ENCODE assay signal across 1 cellular context in the genomic region with DNA sequence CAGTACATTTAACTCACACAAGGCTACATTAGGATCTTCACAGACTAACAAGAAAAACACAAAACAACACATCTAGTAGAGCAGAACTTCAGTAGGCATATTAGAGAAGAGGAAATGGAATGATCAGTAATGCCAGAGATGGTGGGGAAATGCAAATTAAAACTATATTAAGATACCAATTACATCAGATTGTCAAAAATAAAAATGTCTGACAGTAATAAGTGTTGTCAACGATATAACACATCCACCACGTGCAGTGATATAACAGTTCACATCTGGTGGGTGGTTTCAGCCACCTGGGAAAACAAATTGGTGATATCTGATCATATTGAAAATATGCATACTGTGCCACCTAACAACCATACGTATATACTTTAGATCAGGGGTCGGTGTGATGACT.
TF ChIP-seq lines count a peak whose summit lies in the region.

No MANE protein-coding gene starts in this region.

TF ChIP-seq in IMR-90, 13 proteins besides CTCF, POLR2A, EP300 and RAD21:
- TF ChIP-seq, protein P1, sequence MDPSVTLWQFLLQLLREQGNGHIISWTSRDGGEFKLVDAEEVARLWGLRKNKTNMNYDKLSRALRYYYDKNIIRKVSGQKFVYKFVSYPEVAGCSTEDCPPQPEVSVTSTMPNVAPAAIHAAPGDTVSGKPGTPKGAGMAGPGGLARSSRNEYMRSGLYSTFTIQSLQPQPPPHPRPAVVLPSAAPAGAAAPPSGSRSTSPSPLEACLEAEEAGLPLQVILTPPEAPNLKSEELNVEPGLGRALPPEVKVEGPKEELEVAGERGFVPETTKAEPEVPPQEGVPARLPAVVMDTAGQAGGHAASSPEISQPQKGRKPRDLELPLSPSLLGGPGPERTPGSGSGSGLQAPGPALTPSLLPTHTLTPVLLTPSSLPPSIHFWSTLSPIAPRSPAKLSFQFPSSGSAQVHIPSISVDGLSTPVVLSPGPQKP (IDR thresholded peaks at IDR 0.05; ENCODE audit: borderline replicate concordance, low read depth, low read length) = no peak
